ENCODE assay signal across 9 cellular contexts in genomic region chr11:108895579-108896480, GRCh38.
DNase-seq lines count a peak whose midpoint lies in the region; ATAC-seq and TF ChIP-seq lines count a peak whose summit lies in the region.
"Had no signal": no experiment of that assay in that cellular context is flagged by ENCODE, and none has a peak within 500 bp of the region (broad histone marks: within the 10 kb centered on the region; RNA-seq: fewer than 3 reads in every experiment).

No MANE protein-coding gene starts in this region.

- H3K27ac ChIP-seq in HUES64 (ENCODE audit: low read depth, low read length) (peak overlapping the region; percentile 3; the same call in 1 of the 2 replicates), mammary epithelial cell (ENCODE audit: insufficient read depth, low read depth, low read length) (peak overlapping the region; percentile 64), endodermal cell (ENCODE audit: low read depth, low read length) (no peak overlapping the region)

- H3K9me3 ChIP-seq in HUES64 (ENCODE audit: insufficient read depth, low read depth, low read length) (no peaks in the 10 kb centered on the region), mammary epithelial cell (replicated peaks; ENCODE audit: insufficient read depth, low read length) (peaks cover 4% of the 10 kb centered on the region), BE2C (no peaks in the 10 kb centered on the region), endodermal cell (ENCODE audit: control insufficient read depth, low read length) (peaks cover 24% of the 10 kb centered on the region)

- peak overlapping the region; percentile 10 for H2AFZ ChIP-seq in mammary epithelial cell (ENCODE audit: low read depth, low read length)

- H3K36me3 Mint-ChIP-seq in natural killer cell = no peaks in the 10 kb centered on the region
- H3K36me3 Mint-ChIP-seq in natural killer cell treated with Interleukin-12 subunit alpha and Interleukin-12 subunit beta and Interleukin-15 and Interleukin-18, amount 100 ng/mL, for 72 hours = peaks cover 5% of the 10 kb centered on the region
- H3K36me3 Mint-ChIP-seq in endodermal cell (ENCODE audit: low read depth) = peaks cover 12% of the 10 kb centered on the region

- peak in 2 of 3 donors; percentile 60 for ATAC-seq in natural killer cell
- ATAC-seq in natural killer cell treated with Interleukin-12 subunit alpha and Interleukin-12 subunit beta and Interleukin-15 and Interleukin-18, amount 100 ng/mL, for 72 hours = no peak

- H3K4me3 Mint-ChIP-seq in natural killer cell = peak overlapping the region; percentile 47
- no peak overlapping the region for H3K4me3 Mint-ChIP-seq in natural killer cell treated with Interleukin-12 subunit alpha and Interleukin-12 subunit beta and Interleukin-15 and Interleukin-18, amount 100 ng/mL, for 72 hours
- H3K4me3 Mint-ChIP-seq in endodermal cell = no peak overlapping the region

- in situ Hi-C loops in mammary epithelial cell (cut with MboI; ENCODE audit: low sequenced_read_pairs in 2 of 2) = no loop called here

- H3K27me3 ChIP-seq in HUES64 (ENCODE audit: insufficient read depth, low read length) (no peaks in the 10 kb centered on the region), mammary epithelial cell (ENCODE audit: insufficient read depth, low read length) (no peaks in the 10 kb centered on the region), BE2C (no peaks in the 10 kb centered on the region), endodermal cell (ENCODE audit: control insufficient read depth, insufficient read depth, low read length, poor library complexity, severe bottlenecking) (no peaks in the 10 kb centered on the region)

- H3K9me3 Mint-ChIP-seq in natural killer cell (no peaks in the 10 kb centered on the region), endodermal cell (peaks cover 16% of the 10 kb centered on the region)
- H3K9me3 Mint-ChIP-seq in natural killer cell treated with Interleukin-12 subunit alpha and Interleukin-12 subunit beta and Interleukin-15 and Interleukin-18, amount 100 ng/mL, for 72 hours = no peaks in the 10 kb centered on the region

- dilution Hi-C loops in mammary epithelial cell (cut with HindIII; ENCODE audit: low sequenced_read_pairs) = no loop called here

- no peak for DNase-seq in natural killer cell
- DNase-seq in natural killer cell treated with Interleukin-12 subunit alpha and Interleukin-12 subunit beta and Interleukin-15 and Interleukin-18, amount 100 ng/mL, for 72 hours (ENCODE audit: low spot score) = no peak
- DNase-seq in mammary epithelial cell = peak; percentile 49
- DNase-seq in BE2C = no peak
- DNase-seq in endodermal cell = no peak
- no peak for DNase-seq in activated CD8-positive, alpha-beta memory T cell treated with anti-CD3 and anti-CD28 coated beads, Interleukin-2, amount 50 U/mL, for 48 hours
- DNase-seq in NK-92 (lab: John Stamatoyannopoulos, UW; ENCODE audit: unreplicated experiment) = no peak
- DNase-seq: stimulated activated CD4-positive, alpha-beta T cell treated with anti-CD3 and anti-CD28 coated beads, Interleukin-4, amount 100 ng/mL, for 4 hours had no signal

- H3K79me2 ChIP-seq in mammary epithelial cell (ENCODE audit: insufficient read depth, low read length) = no peaks in the 10 kb centered on the region

- H4K20me1 ChIP-seq in mammary epithelial cell (ENCODE audit: insufficient read depth, low read length) = no peaks in the 10 kb centered on the region

- peaks cover 43% of the 10 kb centered on the region for H3K4me1 ChIP-seq in HUES64 (ENCODE audit: insufficient read depth, low read length)
- H3K4me1 ChIP-seq in mammary epithelial cell (ENCODE audit: insufficient read depth, low read length) = peaks cover 19% of the 10 kb centered on the region
- H3K4me1 ChIP-seq in BE2C = peaks cover 5% of the 10 kb centered on the region; the same call in 1 of the 2 replicates
- no peaks in the 10 kb centered on the region for H3K4me1 ChIP-seq in endodermal cell (ENCODE audit: control insufficient read depth, insufficient read depth, low read length)

- CTCF ChIA-PET in mammary epithelial cell (lab: Charles Lee; ENCODE audit: low non-redundant PET) = no interaction called here

- whole genome bisulfite sequencing in HUES64 = 68% methylated on average over 6 of the region's 8 CpGs
- WGBS in mammary epithelial cell (ENCODE audit: low coverage, missing lambda C conversion rate) = 42% methylated on average over 8 of the region's 8 CpGs
- 79 to 83% methylated on average over 4 to 7 of the region's 8 CpGs for WGBS in endodermal cell (ENCODE audit: insufficient coverage in 1 of 2, insufficient read length in 1 of 2), 2 experiments

- BruUV-seq in mammary epithelial cell (replicated peaks; lab: Mats Ljungman, UMichigan) = TSS peak; percentile 57

- H3K36me3 ChIP-seq in HUES64 (ENCODE audit: insufficient read depth, low read length) = no peaks in the 10 kb centered on the region
- H3K36me3 ChIP-seq in mammary epithelial cell (ENCODE audit: insufficient read depth, low read length) = no peaks in the 10 kb centered on the region
- no peaks in the 10 kb centered on the region; the same call in 1 of the 2 replicates for H3K36me3 ChIP-seq in BE2C
- H3K36me3 ChIP-seq in endodermal cell (ENCODE audit: control insufficient read depth, insufficient read depth, low read length) = no peaks in the 10 kb centered on the region

- H3K9ac ChIP-seq in HUES64 (ENCODE audit: low read depth, low read length) (no peak overlapping the region), mammary epithelial cell (ENCODE audit: insufficient read depth, low read length) (no peak overlapping the region), endodermal cell (ENCODE audit: extremely low read depth, low read length, poor library complexity, severe bottlenecking) (no peak overlapping the region)

- H3K4me3 ChIP-seq in HUES64 (ENCODE audit: low read length) (no peak overlapping the region), mammary epithelial cell (replicated peaks in 1 of 3; ENCODE audit: insufficient read depth in 1 of 3, low read depth in 2 of 3, low read length in 3 of 3) (peak overlapping the region in 2 of 3 experiments; percentile 18 to 32), BE2C (ENCODE audit: low read depth, low read length) (no peak overlapping the region), endodermal cell (ENCODE audit: low read length) (no peak overlapping the region)

- H3K4me2 ChIP-seq in mammary epithelial cell (ENCODE audit: insufficient read depth, low read depth, low read length) = peak overlapping the region; percentile 75

- H3K27ac Mint-ChIP-seq in natural killer cell (peak overlapping the region in 1 of 2 donors; percentile 35), endodermal cell (no peak overlapping the region)
- H3K27ac Mint-ChIP-seq in natural killer cell treated with Interleukin-12 subunit alpha and Interleukin-12 subunit beta and Interleukin-15 and Interleukin-18, amount 100 ng/mL, for 72 hours = peak overlapping the region in 1 of 2 donors; percentile 38

- intact Hi-C loops in natural killer cell (cut with micrococcal nuclease) (no loop called here), mammary epithelial cell (cut with micrococcal nuclease) (no loop called here)

- H3K4me1 Mint-ChIP-seq in natural killer cell (peaks cover 14 to 16% of the 10 kb centered on the region in 2 donors), endodermal cell (peaks cover 24% of the 10 kb centered on the region)
- H3K4me1 Mint-ChIP-seq in natural killer cell treated with Interleukin-12 subunit alpha and Interleukin-12 subunit beta and Interleukin-15 and Interleukin-18, amount 100 ng/mL, for 72 hours (ENCODE audit: low read depth in 2 of 2) = peaks cover 11 to 12% of the 10 kb centered on the region in 2 donors

- TF ChIP-seq CTCF in natural killer cell (IDR thresholded peaks at IDR 0.05) = no peak
- no peak for TF ChIP-seq CTCF in mammary epithelial cell (conservative IDR thresholded peaks at IDR 0.05 in 1 of 2, IDR thresholded peaks at IDR 0.05 in 1 of 2; ENCODE audit: extremely low read depth in 1 of 2, insufficient read depth in 1 of 2, low read depth in 1 of 2, low read length in 2 of 2)
- TF ChIP-seq CTCF in BE2C (IDR thresholded peaks at IDR 0.05; ENCODE audit: low read depth, low read length) = no peak
- no peak for TF ChIP-seq CTCF in endodermal cell (conservative IDR thresholded peaks at IDR 0.05)

- no peaks in the 10 kb centered on the region for H3K27me3 Mint-ChIP-seq in natural killer cell (ENCODE audit: low read depth in 2 of 2)
- H3K27me3 Mint-ChIP-seq in natural killer cell treated with Interleukin-12 subunit alpha and Interleukin-12 subunit beta and Interleukin-15 and Interleukin-18, amount 100 ng/mL, for 72 hours = no peaks in the 10 kb centered on the region
- no peaks in the 10 kb centered on the region for H3K27me3 Mint-ChIP-seq in endodermal cell (ENCODE audit: insufficient read depth)

Comparison
In these comparisons a context has a peak if more than half of its experiments do, and no peak if none do; other contexts are left out.
1. ATAC-seq: peak in natural killer cell (2 of 3); none in natural killer cell treated with Interleukin-12 subunit alpha and Interleukin-12 subunit beta and Interleukin-15 and Interleukin-18, amount 100 ng/mL, for 72 hours (0 of 2).
2. H3K4me3 ChIP-seq: peak in mammary epithelial cell (2 of 3); none in HUES64 (single experiment), BE2C (single experiment) and endodermal cell (single experiment).